1 cellular context compared by ENCODE assay signal in the genomic region with DNA sequence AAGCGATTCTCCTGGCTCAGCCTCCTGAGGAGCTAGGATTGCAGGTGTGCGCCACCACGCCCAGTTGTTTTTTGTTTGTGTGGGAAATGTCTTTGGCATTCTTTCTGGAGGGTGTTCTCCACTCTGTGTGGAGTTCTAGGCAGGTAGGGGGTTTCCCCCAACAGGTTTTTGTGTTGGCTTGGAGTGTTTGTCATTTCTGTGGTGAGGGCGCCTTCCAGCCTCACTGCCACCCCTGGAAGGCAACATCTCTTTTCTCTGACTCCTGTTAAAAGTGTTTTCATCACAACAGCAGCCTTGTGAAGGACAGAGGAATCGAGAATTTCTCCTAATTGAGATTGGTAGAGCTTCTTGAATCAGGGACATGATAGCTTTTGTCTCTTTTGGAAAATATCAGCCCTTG.
TF ChIP-seq lines count a peak whose summit lies in the region.

No MANE protein-coding gene starts in this region.

TF ChIP-seq in WTC11, 78 proteins besides CTCF, POLR2A, EP300 and RAD21 (continued from another document):
- TF ChIP-seq E2F4 (CRISPR knock-in tag; IDR thresholded peaks at IDR 0.05; ENCODE audit: borderline replicate concordance, low read depth) = no peak
- TF ChIP-seq GRHL2 (CRISPR knock-in tag; IDR thresholded peaks at IDR 0.05; ENCODE audit: insufficient replicate concordance, severe bottlenecking) = no peak
- no peak for TF ChIP-seq ZBTB21 (CRISPR knock-in tag; IDR thresholded peaks at IDR 0.05; ENCODE audit: borderline replicate concordance)
- no peak for TF ChIP-seq ZNF671 (CRISPR knock-in tag; IDR thresholded peaks at IDR 0.05)
TF ChIP-seq in WTC11: peak in this region for 0.
